In genomic region chr7:37366445-37366844, GRCh38 we compare ENCODE assay signal across 20 cellular contexts.
"Had no signal": no experiment of that assay in that cellular context is flagged by ENCODE, and none has a peak within 500 bp of the region (broad histone marks: within the 10 kb centered on the region; RNA-seq: fewer than 3 reads in every experiment).

No MANE protein-coding gene starts in this region.

- H3K27ac ChIP-seq: heart right ventricle, SJCRH30, thoracic aorta, vagina had no signal

- H3K9me3 ChIP-seq: heart right ventricle, mucosa of descending colon, SJCRH30, thoracic aorta, vagina had no signal

- H3K27ac Mint-ChIP-seq: brain; stimulated activated memory B cell treated with anti-CD40 and anti-IgM and Interleukin-4, amounts not matched to agents 10 μg/mL and 1 μg/mL and 100 μg/mL, for 72 hours; type B pancreatic cell had no signal

- H3K4me3 Mint-ChIP-seq: brain; stimulated activated memory B cell treated with anti-CD40 and anti-IgM and Interleukin-4, amounts not matched to agents 10 μg/mL and 1 μg/mL and 100 μg/mL, for 72 hours; type B pancreatic cell had no signal

- H3K9me3 Mint-ChIP-seq: brain had no signal

- ATAC-seq: heart right ventricle; left cardiac atrium; mucosa of descending colon; sciatic nerve; stimulated activated memory B cell treated with anti-CD40 and anti-IgM and Interleukin-4, amounts not matched to agents 10 μg/mL and 1 μg/mL and 100 μg/mL, for 72 hours had no signal

- H3K27me3 ChIP-seq: heart right ventricle, SJCRH30, vagina had no signal

- H3K4me1 ChIP-seq: SJCRH30, vagina had no signal

- H3K4me1 Mint-ChIP-seq: brain had no signal

- H3K4me3 ChIP-seq: heart right ventricle, mucosa of descending colon, SJCRH30, thoracic aorta, vagina had no signal

- H3K27me3 Mint-ChIP-seq: brain; stimulated activated memory B cell treated with anti-CD40 and anti-IgM and Interleukin-4, amounts not matched to agents 10 μg/mL and 1 μg/mL and 100 μg/mL, for 72 hours had no signal

- H3K36me3 Mint-ChIP-seq: brain, type B pancreatic cell had no signal

- DNase-seq: activated CD4-positive, alpha-beta T cell treated with anti-CD3 and anti-CD28 coated beads, Interleukin-2, amount 50 U/mL, for 48 hours; activated effector memory CD4-positive, alpha-beta T cell treated with Interleukin-2 at 50 U/mL for 16 hours; aorta; erythroblast; foreskin fibroblast; heart right ventricle; islet precursor cell; left cardiac atrium; mesenchymal stem cell; nucleus accumbens; small intestine; stimulated activated CD4-positive, alpha-beta T cell treated with anti-CD3 and anti-CD28 coated beads, Interleukin-2, amount 100 ng/mL, for 24 hours had no signal

- H3K36me3 ChIP-seq: heart right ventricle, SJCRH30, thoracic aorta, vagina had no signal
